ENCODE assay signal across 18 cellular contexts in genomic region chr1:8147922-8148321, GRCh38.
A peak's percentile ranks its signal among the peaks of the same experiment; 100 is the strongest.
DNase-seq lines count a peak whose midpoint lies in the region; ATAC-seq lines count a peak whose summit lies in the region.
"Had no signal": no experiment of that assay in that cellular context is flagged by ENCODE, and none has a peak within 500 bp of the region (broad histone marks: within the 10 kb centered on the region; RNA-seq: fewer than 3 reads in every experiment).

No MANE protein-coding gene starts in this region.

- H3K9me3 Mint-ChIP-seq in central memory CD8-positive, alpha-beta T cell, result no peaks in the 10 kb centered on the region
- H3K9me3 Mint-ChIP-seq: activated B cell treated with CpG ODN at 0.5 μM for 24 hours had no signal

- H3K27me3 Mint-ChIP-seq in central memory CD8-positive, alpha-beta T cell, result no peaks in the 10 kb centered on the region

- H2BK120ac ChIP-seq in trophoblast cell (ENCODE audit: insufficient read depth, low read length, poor library complexity), result peak overlapping the region; percentile 27

- no peak overlapping the region for H3K23ac ChIP-seq in trophoblast cell (ENCODE audit: low read length)

- H4K12ac ChIP-seq in trophoblast cell (ENCODE audit: low read depth, low read length), result no peak overlapping the region

- H3K4me2 ChIP-seq in trophoblast cell (ENCODE audit: low read length), result no peak overlapping the region

- H3K14ac ChIP-seq in trophoblast cell (ENCODE audit: low read length), result peak overlapping the region; percentile 47

- H3K27ac Mint-ChIP-seq in central memory CD8-positive, alpha-beta T cell (ENCODE audit: low read depth), result peak overlapping the region; percentile 86
- H3K27ac Mint-ChIP-seq: activated B cell treated with CpG ODN at 0.5 μM for 24 hours; activated CD4-positive, alpha-beta memory T cell treated with anti-CD3 and anti-CD28 coated beads, Interleukin-2, amount 10 ng/mL, durations not matched to agents 7 days and 5 days had no signal

- H4K8ac ChIP-seq in trophoblast cell (ENCODE audit: low read depth, low read length), result peak overlapping the region; percentile 31

- peaks cover 7 to 8% of the 10 kb centered on the region in 2 experiments for H3K4me1 ChIP-seq in trophoblast cell (ENCODE audit: control insufficient read depth in 1 of 2, insufficient read depth in 2 of 2, low read length in 2 of 2)
- H3K4me1 ChIP-seq: BE2C, Caco-2, right atrium auricular region had no signal

- H3K9ac ChIP-seq in trophoblast cell (ENCODE audit: low read length), result no peak overlapping the region

- no peaks in the 10 kb centered on the region for H3K27me3 ChIP-seq in trophoblast cell (ENCODE audit: insufficient read depth, low read length)
- H3K27me3 ChIP-seq: BE2C, right atrium auricular region had no signal

- no peak for ATAC-seq in central memory CD8-positive, alpha-beta T cell (replicated peaks; ENCODE audit: extremely low read depth, poor library complexity, severe bottlenecking)
- ATAC-seq in HG03108 (IDR thresholded peaks at IDR 0.05; ENCODE audit: unreplicated experiment), result no peak

- peak overlapping the region; percentile 4 for H3K4ac ChIP-seq in trophoblast cell (ENCODE audit: low read depth, low read length)

- peak overlapping the region; percentile 76 for H2BK12ac ChIP-seq in trophoblast cell (ENCODE audit: low read length)

- H3K27ac ChIP-seq in trophoblast cell (ENCODE audit: low read depth, low read length), result no peak overlapping the region
- H3K27ac ChIP-seq: right atrium auricular region had no signal

- peak overlapping the region; percentile 51 for H4K91ac ChIP-seq in trophoblast cell (ENCODE audit: low read depth, low read length)

- peaks cover 49% of the 10 kb centered on the region for H3K4me1 Mint-ChIP-seq in central memory CD8-positive, alpha-beta T cell
- H3K4me1 Mint-ChIP-seq: activated B cell treated with CpG ODN at 0.5 μM for 24 hours had no signal

- no peak overlapping the region for H3K18ac ChIP-seq in trophoblast cell (ENCODE audit: low read length)

- H3K4me3 ChIP-seq in trophoblast cell (ENCODE audit: low read depth, low read length), result no peak overlapping the region
- H3K4me3 ChIP-seq: right atrium auricular region had no signal

- H3K4me3 Mint-ChIP-seq in central memory CD8-positive, alpha-beta T cell, result no peak overlapping the region
- H3K4me3 Mint-ChIP-seq: activated B cell treated with CpG ODN at 0.5 μM for 24 hours; activated CD4-positive, alpha-beta memory T cell treated with anti-CD3 and anti-CD28 coated beads, Interleukin-2, amount 10 ng/mL, durations not matched to agents 7 days and 5 days had no signal

- WGBS in trophoblast cell (ENCODE audit: extremely low coverage, insufficient coverage, insufficient read length), result no CpG with 5 or more reads among the region's 2 CpGs

- H3K9me3 ChIP-seq in trophoblast cell (ENCODE audit: insufficient read depth, low read depth, low read length), result no peaks in the 10 kb centered on the region
- H3K9me3 ChIP-seq: BE2C, Caco-2, right atrium auricular region had no signal

- no peaks in the 10 kb centered on the region for H3K36me3 ChIP-seq in trophoblast cell (ENCODE audit: control insufficient read depth in 1 of 2, insufficient read depth in 2 of 2, low read length in 2 of 2)
- H3K36me3 ChIP-seq: BE2C, right atrium auricular region had no signal

- peak; percentile 29 for DNase-seq in DMS53 (lab: John Stamatoyannopoulos, UW)
- no peak for DNase-seq in DMS53 treated with DMSO at 0.1 percent for 48 hours (lab: John Stamatoyannopoulos, UW; ENCODE audit: unreplicated experiment)
- no peak for DNase-seq in central memory CD8-positive, alpha-beta T cell (ENCODE audit: low spot score in 2 of 2)
- peak; percentile 78 for DNase-seq in kidney tubule cell (ENCODE audit: low spot score)
- no peak for DNase-seq in trophoblast cell
- no peak for DNase-seq in iPS-NIHi11 (ENCODE audit: low spot score)
- DNase-seq in NCI-H510A (lab: John Stamatoyannopoulos, UW), result no peak
- DNase-seq: activated B cell treated with CpG ODN at 0.5 μM for 24 hours; activated CD4-positive, alpha-beta memory T cell treated with anti-CD3 and anti-CD28 coated beads, Interleukin-2, amount 10 ng/mL, durations not matched to agents 7 days and 5 days; BE2C; Caco-2; effector CD8-positive, alpha-beta T cell; GOT3; KG1; NCI-H526; T-helper 9 cell had no signal

- H2BK5ac ChIP-seq in trophoblast cell (ENCODE audit: low read depth, low read length, poor library complexity), result peak overlapping the region; percentile 35

- H3K79me2 ChIP-seq in trophoblast cell (ENCODE audit: control insufficient read depth, insufficient read depth, low read length, poor library complexity), result peaks cover 2% of the 10 kb centered on the region

- peak overlapping the region; percentile 33 for H2AFZ ChIP-seq in trophoblast cell (ENCODE audit: insufficient read depth, low read length, poor library complexity)

- H2AK5ac ChIP-seq in trophoblast cell (ENCODE audit: low read length), result no peak overlapping the region

- peaks cover 22% of the 10 kb centered on the region for H3K79me1 ChIP-seq in trophoblast cell (ENCODE audit: low read length)

- H3K36me3 Mint-ChIP-seq in central memory CD8-positive, alpha-beta T cell (ENCODE audit: insufficient read depth), result peaks cover 5% of the 10 kb centered on the region

Comparison
In these comparisons a context has a peak if more than half of its experiments do, and no peak if none do; other contexts are left out.
1. DNase-seq: peak in DMS53 (single experiment) and kidney tubule cell (single experiment); none in DMS53 treated with DMSO at 0.1 percent for 48 hours (single experiment), central memory CD8-positive, alpha-beta T cell (0 of 2), trophoblast cell (0 of 2), iPS-NIHi11 (single experiment) and NCI-H510A (single experiment).